In genomic region chr18:77249583-77250500, GRCh38 we compare ENCODE assay signal across 9 cellular contexts. TPM values are rescaled to one million over a fixed set of nuclear protein-coding genes. Genes with fewer than 3 reads are reported as not detected.
DNase-seq lines count a peak whose midpoint lies in the region; ATAC-seq, FAIRE-seq and TF ChIP-seq lines count a peak whose summit lies in the region.
"Had no signal": no experiment of that assay in that cellular context is flagged by ENCODE, and none has a peak within 500 bp of the region (broad histone marks: within the 10 kb centered on the region; RNA-seq: fewer than 3 reads in every experiment).

Gene GALR1, plus strand, starts transcription at chr18:77249848. Its CDS starts 701 bp downstream, at chr18:77250549.

- H3K27ac ChIP-seq in aorta (ENCODE audit: low read depth in 1 of 2, low read length in 2 of 2) (no peak within 1 kb of the TSS), Peyer's patch (no peak within 1 kb of the TSS)

- H3K4me3 Mint-ChIP-seq in central memory CD8-positive, alpha-beta T cell = peak within 1 kb of the TSS; percentile 75

- H3K4me3 ChIP-seq in mucosa of descending colon = no peak within 1 kb of the TSS
- peak within 1 kb of the TSS in 1 of 2 donors; percentile 9 for H3K4me3 ChIP-seq in aorta (ENCODE audit: low read length in 2 of 2)
- H3K4me3 ChIP-seq in Peyer's patch = peak within 1 kb of the TSS in 2 of 4 donors; percentile 30 to 37

- 1% methylated on average over 67 to 98 of the region's 98 CpGs for WGBS in aorta, 2 donors

- DNase-seq in stimulated activated CD4-positive, alpha-beta T cell treated with anti-CD3 and anti-CD28 coated beads, Interleukin-15, amount 100 ng/mL, for 24 hours = peak; percentile 21
- DNase-seq in stimulated activated CD4-positive, alpha-beta T cell treated with anti-CD3 and anti-CD28 coated beads, Interleukin-4, amount 100 ng/mL, for 24 hours = no peak
- no peak for DNase-seq in central memory CD8-positive, alpha-beta T cell (ENCODE audit: low spot score in 2 of 2)
- no peak for DNase-seq in mucosa of descending colon
- no peak for DNase-seq in aorta
- DNase-seq in NCI-H1694 treated with DMSO at 0.1 percent for 48 hours (lab: John Stamatoyannopoulos, UW) = no peak
- DNase-seq in Peyer's patch = no peak
- DNase-seq in HTR-8/SVneo (ENCODE audit: insufficient read length, low spot score) = no peak

- intact Hi-C loops in mucosa of descending colon (cut with DNase I, micrococcal nuclease) = no loop called here
- intact Hi-C loops in aorta (cut with DNase I) = no loop called here

- H3K9me3 ChIP-seq in mucosa of descending colon (no peaks in the 10 kb centered on the region), aorta (ENCODE audit: control insufficient read depth, low read length) (peaks cover 5% of the 10 kb centered on the region), Peyer's patch (no peaks in the 10 kb centered on the region)

- peaks cover 0 to 3% of the 10 kb centered on the region in 2 donors for H3K27me3 ChIP-seq in aorta (ENCODE audit: control insufficient read depth in 1 of 2, insufficient read depth in 2 of 2, low read length in 1 of 2)
- H3K27me3 ChIP-seq in Peyer's patch = peaks cover 0 to 21% of the 10 kb centered on the region in 2 donors

- peaks cover 84% of the 10 kb centered on the region for H3K27me3 Mint-ChIP-seq in central memory CD8-positive, alpha-beta T cell

- no peak for ATAC-seq in central memory CD8-positive, alpha-beta T cell (replicated peaks; ENCODE audit: extremely low read depth, poor library complexity, severe bottlenecking)
- ATAC-seq in mucosa of descending colon = peak; percentile 55
- ATAC-seq in aorta (ENCODE audit: low FRiP score) = peak; percentile 19

- H3K36me3 ChIP-seq in mucosa of descending colon (ENCODE audit: low read depth) (no peaks in the 10 kb centered on the region), aorta (ENCODE audit: control insufficient read depth in 1 of 2, insufficient read depth in 2 of 2, low read length in 1 of 2) (no peaks in the 10 kb centered on the region), Peyer's patch (no peaks in the 10 kb centered on the region)

- no peak for TF ChIP-seq POLR2A in Peyer's patch (IDR thresholded peaks at IDR 0.05)

- H3K36me3 Mint-ChIP-seq in central memory CD8-positive, alpha-beta T cell (ENCODE audit: insufficient read depth) = peaks cover 1% of the 10 kb centered on the region

- TF ChIP-seq CTCF in mucosa of descending colon (IDR thresholded peaks at IDR 0.05) (no peak), Peyer's patch (IDR thresholded peaks at IDR 0.05) (no peak)

- H3K9me3 Mint-ChIP-seq in central memory CD8-positive, alpha-beta T cell = peaks cover 7% of the 10 kb centered on the region

- no peak for FAIRE-seq in HTR-8/SVneo (lab: Jason Lieb, UNC)
- FAIRE-seq: bronchial epithelial cell had no signal

- peaks cover 11% of the 10 kb centered on the region for H3K4me1 ChIP-seq in mucosa of descending colon (ENCODE audit: low read depth)
- no peaks in the 10 kb centered on the region for H3K4me1 ChIP-seq in aorta (ENCODE audit: control insufficient read depth in 1 of 2, insufficient read depth in 2 of 2, low read length in 2 of 2)
- H3K4me1 ChIP-seq in Peyer's patch = peaks cover 0 to 7% (median 0%) of the 10 kb centered on the region in 4 donors

- H3K27ac Mint-ChIP-seq in central memory CD8-positive, alpha-beta T cell (ENCODE audit: low read depth) = no peak within 1 kb of the TSS

- H3K4me1 Mint-ChIP-seq in central memory CD8-positive, alpha-beta T cell = peaks cover 15% of the 10 kb centered on the region

RNA-seq across cellular contexts. Expression of gene GALR1, which starts in this region (rescaled TPM):
- total RNA-seq in mucosa of descending colon = under 1 TPM; 0.05 to 0.92 (median 0.06) TPM
- total RNA-seq in aorta = under 1 TPM in 1 of 2 donors, not detected in 1; 0.24 TPM
- under 1 TPM in 1 of 2 donors, not detected in 1; under 0.01 TPM for polyA plus RNA-seq in aorta
- total RNA-seq in Peyer's patch = under 1 TPM in 2 of 4 donors, not detected in 2; 0.27 to 0.83 TPM
- total RNA-seq: bronchial epithelial cell had no signal

Comparison
In these comparisons a context has a peak if more than half of its experiments do, and no peak if none do; other contexts are left out.
1. Peak in ATAC-seq in mucosa of descending colon; RNA of the gene not detected or under 1 TPM.
2. Peak in ATAC-seq in aorta; RNA of the gene not detected or under 1 TPM.